Comparison of ENCODE assay signal across 8 cellular contexts in genomic region chr11:110711776-110712642, GRCh38. TPM values are rescaled to one million over a fixed set of nuclear protein-coding genes. Genes with fewer than 3 reads are reported as not detected.
DNase-seq lines count a peak whose midpoint lies in the region; ATAC-seq and TF ChIP-seq lines count a peak whose summit lies in the region.

Gene ARHGAP20 (minus strand): TSS chr11:110712437. CDS start chr11:110712231, 206 bp downstream.

- H2AFZ ChIP-seq in parathyroid adenoma, result peak within 1 kb of the TSS; percentile 86

- H3K27me3 Mint-ChIP-seq in CD8-positive, alpha-beta T cell (ENCODE audit: low read depth), result peaks cover 51% of the 10 kb centered on the region
- H3K27me3 Mint-ChIP-seq in activated naive CD8-positive, alpha-beta T cell treated with anti-CD3 and anti-CD28 coated beads, Interleukin-2, amount 10 ng/mL, durations not matched to agents 7 days and 5 days, result peaks cover 56% of the 10 kb centered on the region

- no peaks in the 10 kb centered on the region for H3K4me1 ChIP-seq in CD8-positive, alpha-beta T cell (ENCODE audit: insufficient read depth, low read length)
- no peaks in the 10 kb centered on the region for H3K4me1 ChIP-seq in NT2/D1 (ENCODE audit: insufficient read depth, insufficient read length)
- peaks cover 27% of the 10 kb centered on the region for H3K4me1 ChIP-seq in left ventricle myocardium inferior
- no peaks in the 10 kb centered on the region for H3K4me1 ChIP-seq in parathyroid adenoma

- peak within 1 kb of the TSS; percentile 81 for H3K4me2 ChIP-seq in parathyroid adenoma (ENCODE audit: low read length)

- no peaks in the 10 kb centered on the region for H3K36me3 Mint-ChIP-seq in CD8-positive, alpha-beta T cell
- H3K36me3 Mint-ChIP-seq in activated naive CD8-positive, alpha-beta T cell treated with anti-CD3 and anti-CD28 coated beads, Interleukin-2, amount 10 ng/mL, durations not matched to agents 7 days and 5 days, result no peaks in the 10 kb centered on the region

- TF ChIP-seq CTCF in CD8-positive, alpha-beta T cell (IDR thresholded peaks at IDR 0.05), result no peak
- TF ChIP-seq CTCF in left ventricle myocardium inferior (IDR thresholded peaks at IDR 0.05; ENCODE audit: borderline replicate concordance) (no peak), parathyroid adenoma (IDR thresholded peaks at IDR 0.05) (no peak)

- ATAC-seq in CD8-positive, alpha-beta T cell, result peak; percentile 86
- ATAC-seq in GM19455 (IDR thresholded peaks at IDR 0.05; ENCODE audit: unreplicated experiment), result peak; percentile 89
- peak; percentile 65 for ATAC-seq in HG03469 (IDR thresholded peaks at IDR 0.05; ENCODE audit: unreplicated experiment)
- peak; percentile 93 for ATAC-seq in activated naive CD8-positive, alpha-beta T cell treated with anti-CD3 and anti-CD28 coated beads, Interleukin-2, amount 10 ng/mL, durations not matched to agents 7 days and 5 days (ENCODE audit: low read depth)

- no peak within 1 kb of the TSS for H3K27ac ChIP-seq in CD8-positive, alpha-beta T cell (ENCODE audit: low read depth, low read length)
- H3K27ac ChIP-seq in left ventricle myocardium inferior (replicated peaks), result peak within 1 kb of the TSS; percentile 28
- H3K27ac ChIP-seq in parathyroid adenoma, result no peak within 1 kb of the TSS

- H3K9ac ChIP-seq in NT2/D1 (ENCODE audit: insufficient read length, low read depth), result peak within 1 kb of the TSS; percentile 74
- no peak within 1 kb of the TSS for H3K9ac ChIP-seq in parathyroid adenoma

- peak within 1 kb of the TSS; percentile 81 for H3K4me3 Mint-ChIP-seq in CD8-positive, alpha-beta T cell
- H3K4me3 Mint-ChIP-seq in activated naive CD8-positive, alpha-beta T cell treated with anti-CD3 and anti-CD28 coated beads, Interleukin-2, amount 10 ng/mL, durations not matched to agents 7 days and 5 days, result peak within 1 kb of the TSS; percentile 67

- H3K9me3 Mint-ChIP-seq in CD8-positive, alpha-beta T cell, result no peaks in the 10 kb centered on the region
- no peaks in the 10 kb centered on the region for H3K9me3 Mint-ChIP-seq in activated naive CD8-positive, alpha-beta T cell treated with anti-CD3 and anti-CD28 coated beads, Interleukin-2, amount 10 ng/mL, durations not matched to agents 7 days and 5 days

- peaks cover 15% of the 10 kb centered on the region for H3K4me1 Mint-ChIP-seq in CD8-positive, alpha-beta T cell (ENCODE audit: low read depth)
- H3K4me1 Mint-ChIP-seq in activated naive CD8-positive, alpha-beta T cell treated with anti-CD3 and anti-CD28 coated beads, Interleukin-2, amount 10 ng/mL, durations not matched to agents 7 days and 5 days, result peaks cover 9% of the 10 kb centered on the region

- peak in 5 of 7 experiments; percentile 0 to 50 (median 23) for DNase-seq in CD8-positive, alpha-beta T cell
- DNase-seq in NT2/D1 (ENCODE audit: low read depth, low spot score) (peak; percentile 49), left ventricle myocardium inferior (peak; percentile 55), NCI-H187 treated with DMSO at 0.1 percent for 48 hours (lab: John Stamatoyannopoulos, UW) (no peak)
- DNase-seq in activated naive CD8-positive, alpha-beta T cell treated with anti-CD3 and anti-CD28 coated beads, Interleukin-2, amount 10 ng/mL, durations not matched to agents 7 days and 5 days, result peak; percentile 69

- POLR2A ChIA-PET in CD8-positive, alpha-beta T cell (lab: Charles Lee), result interaction anchor here (0.7 kb wide), 1 partner anchor 201 kb away, joined by 3 read pairs; no protein-coding TSS in a partner anchor
- POLR2A ChIA-PET in activated naive CD8-positive, alpha-beta T cell treated with anti-CD3 and anti-CD28 coated beads, Interleukin-2, amount 10 ng/mL, durations not matched to agents 7 days and 5 days (lab: Charles Lee), result no interaction called here

- no peaks in the 10 kb centered on the region for H3K9me3 ChIP-seq in CD8-positive, alpha-beta T cell (ENCODE audit: low read length)
- H3K9me3 ChIP-seq in NT2/D1 (ENCODE audit: insufficient read depth, low read length), result no peaks in the 10 kb centered on the region
- H3K9me3 ChIP-seq in left ventricle myocardium inferior (replicated peaks), result no peaks in the 10 kb centered on the region
- no peaks in the 10 kb centered on the region for H3K9me3 ChIP-seq in parathyroid adenoma (ENCODE audit: control insufficient read depth, low read length)

- peak within 1 kb of the TSS; percentile 48 for H3K4me3 ChIP-seq in CD8-positive, alpha-beta T cell (ENCODE audit: low read depth, low read length)
- peak within 1 kb of the TSS; percentile 71 for H3K4me3 ChIP-seq in NT2/D1 (ENCODE audit: insufficient read length, low read depth)
- peak within 1 kb of the TSS; percentile 68 for H3K4me3 ChIP-seq in left ventricle myocardium inferior
- H3K4me3 ChIP-seq in parathyroid adenoma (ENCODE audit: low read depth, low read length), result peak within 1 kb of the TSS; percentile 52

- H3K79me2 ChIP-seq in parathyroid adenoma, result no peaks in the 10 kb centered on the region

- intact Hi-C loops in CD8-positive, alpha-beta T cell (cut with DNase I, micrococcal nuclease), result loop anchor here in 1 of 2 experiments (2.0 to 10.0 kb wide), 3 partner anchors 19 to 520 kb away; no protein-coding TSS in a partner anchor
- intact Hi-C loops in left ventricle myocardium inferior (cut with micrococcal nuclease), result no loop called here

- H3K36me3 ChIP-seq in CD8-positive, alpha-beta T cell (ENCODE audit: insufficient read depth, low read length), result no peaks in the 10 kb centered on the region
- H3K36me3 ChIP-seq in NT2/D1 (ENCODE audit: insufficient read depth, insufficient read length, low read length), result no peaks in the 10 kb centered on the region
- no peaks in the 10 kb centered on the region for H3K36me3 ChIP-seq in left ventricle myocardium inferior
- no peaks in the 10 kb centered on the region for H3K36me3 ChIP-seq in parathyroid adenoma (ENCODE audit: control insufficient read depth, insufficient read depth, low read length)

- CTCF ChIA-PET in CD8-positive, alpha-beta T cell (lab: Charles Lee), result no interaction called here

- no peak within 1 kb of the TSS for H3K27ac Mint-ChIP-seq in CD8-positive, alpha-beta T cell
- H3K27ac Mint-ChIP-seq in activated naive CD8-positive, alpha-beta T cell treated with anti-CD3 and anti-CD28 coated beads, Interleukin-2, amount 10 ng/mL, durations not matched to agents 7 days and 5 days, result no peak within 1 kb of the TSS

- peaks cover 13% of the 10 kb centered on the region for H3K27me3 ChIP-seq in CD8-positive, alpha-beta T cell (ENCODE audit: insufficient read depth, low read length)
- H3K27me3 ChIP-seq in NT2/D1 (ENCODE audit: insufficient read depth, insufficient read length) (peaks cover 60% of the 10 kb centered on the region), left ventricle myocardium inferior (ENCODE audit: low read depth) (peaks cover 92% of the 10 kb centered on the region), parathyroid adenoma (ENCODE audit: control insufficient read depth, insufficient read depth, low read length) (no peaks in the 10 kb centered on the region)

RNA-seq across cellular contexts. Expression of gene ARHGAP20, which starts in this region (rescaled TPM):
- total RNA-seq in CD8-positive, alpha-beta T cell, result under 1 TPM in 1 of 2 experiments, not detected in 1; 0.06 TPM
- under 1 TPM; 0.11 to 0.14 TPM for total RNA-seq in activated naive CD8-positive, alpha-beta T cell treated with anti-CD3 and anti-CD28 coated beads, Interleukin-2, amount 10 ng/mL, durations not matched to agents 7 days and 5 days
- 0.16 TPM for total RNA-seq in left ventricle myocardium inferior

Comparison
In these comparisons a context has a peak if more than half of its experiments do, and no peak if none do; other contexts are left out.
1. Peak in DNase-seq, ATAC-seq and H3K4me3 ChIP-seq in CD8-positive, alpha-beta T cell; RNA of the gene not detected or under 1 TPM.
2. Peak in DNase-seq and ATAC-seq in activated naive CD8-positive, alpha-beta T cell treated with anti-CD3 and anti-CD28 coated beads, Interleukin-2, amount 10 ng/mL, durations not matched to agents 7 days and 5 days; RNA of the gene not detected or under 1 TPM.
3. Peak in DNase-seq, H3K4me3 ChIP-seq and H3K27ac ChIP-seq in left ventricle myocardium inferior; RNA of the gene not detected or under 1 TPM.